In the genomic region with DNA sequence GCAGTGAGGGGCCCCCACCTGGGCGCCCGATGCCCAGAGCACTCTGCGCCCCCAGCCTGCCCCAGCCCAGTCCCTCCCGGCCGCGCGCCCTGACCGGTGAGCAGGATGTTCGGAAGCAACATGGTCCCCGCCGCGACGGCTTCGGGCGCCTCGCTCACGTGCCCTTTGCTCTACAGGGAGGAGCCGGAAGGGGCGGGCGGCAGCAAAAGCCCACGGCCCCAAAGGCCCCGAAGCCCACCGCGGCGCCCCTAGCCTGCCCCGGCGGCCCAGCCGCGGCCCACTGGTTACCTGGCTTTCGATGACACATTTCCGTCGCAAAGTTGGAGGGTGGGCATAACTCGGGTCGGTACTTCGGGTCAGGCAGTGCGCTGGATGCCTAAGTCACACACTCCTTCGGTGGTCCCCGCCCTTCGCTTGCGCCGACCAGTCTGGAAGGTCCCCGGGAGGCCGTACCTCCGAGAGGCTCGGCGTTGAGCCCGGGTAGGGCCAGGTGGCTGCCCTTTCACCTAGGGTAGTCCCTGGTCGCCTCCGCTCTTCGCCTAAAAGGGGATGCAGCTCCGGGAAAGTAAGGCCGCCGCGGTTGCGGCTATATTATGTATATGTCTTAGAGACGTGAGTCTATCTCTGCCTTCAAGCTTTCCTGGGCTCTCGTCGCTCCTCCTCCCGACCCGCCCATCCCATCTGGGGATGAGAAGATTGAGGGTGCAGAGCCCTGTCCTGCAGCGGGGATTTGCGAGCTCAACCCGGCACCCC, we compare ENCODE assay signal across 8 cellular contexts.
DNase-seq lines count a peak whose midpoint lies in the region; ATAC-seq and TF ChIP-seq lines count a peak whose summit lies in the region.

A gene (minus strand): TSS at position 152 of the 753 bp plus-strand sequence. CDS start 30 bp downstream, at position 122.
A gene with protein sequence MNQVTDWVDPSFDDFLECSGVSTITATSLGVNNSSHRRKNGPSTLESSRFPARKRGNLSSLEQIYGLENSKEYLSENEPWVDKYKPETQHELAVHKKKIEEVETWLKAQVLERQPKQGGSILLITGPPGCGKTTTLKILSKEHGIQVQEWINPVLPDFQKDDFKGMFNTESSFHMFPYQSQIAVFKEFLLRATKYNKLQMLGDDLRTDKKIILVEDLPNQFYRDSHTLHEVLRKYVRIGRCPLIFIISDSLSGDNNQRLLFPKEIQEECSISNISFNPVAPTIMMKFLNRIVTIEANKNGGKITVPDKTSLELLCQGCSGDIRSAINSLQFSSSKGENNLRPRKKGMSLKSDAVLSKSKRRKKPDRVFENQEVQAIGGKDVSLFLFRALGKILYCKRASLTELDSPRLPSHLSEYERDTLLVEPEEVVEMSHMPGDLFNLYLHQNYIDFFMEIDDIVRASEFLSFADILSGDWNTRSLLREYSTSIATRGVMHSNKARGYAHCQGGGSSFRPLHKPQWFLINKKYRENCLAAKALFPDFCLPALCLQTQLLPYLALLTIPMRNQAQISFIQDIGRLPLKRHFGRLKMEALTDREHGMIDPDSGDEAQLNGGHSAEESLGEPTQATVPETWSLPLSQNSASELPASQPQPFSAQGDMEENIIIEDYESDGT (plus strand): TSS at position 450 of the 753 bp plus-strand sequence. CDS start 2,391 bp downstream, outside the sequence.
A gene with protein sequence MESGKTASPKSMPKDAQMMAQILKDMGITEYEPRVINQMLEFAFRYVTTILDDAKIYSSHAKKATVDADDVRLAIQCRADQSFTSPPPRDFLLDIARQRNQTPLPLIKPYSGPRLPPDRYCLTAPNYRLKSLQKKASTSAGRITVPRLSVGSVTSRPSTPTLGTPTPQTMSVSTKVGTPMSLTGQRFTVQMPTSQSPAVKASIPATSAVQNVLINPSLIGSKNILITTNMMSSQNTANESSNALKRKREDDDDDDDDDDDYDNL (minus strand): TSS at position 152 of the 753 bp plus-strand sequence. CDS start 3,783 bp downstream, outside the sequence.

- DNase-seq in AG08395 (ENCODE audit: low spot score) (peak; percentile 92), NCI-H345 (lab: John Stamatoyannopoulos, UW) (peak; percentile 86), iris pigment epithelial cell (ENCODE audit: low read depth) (peak; percentile 92)
- peak; percentile 83 to 90 (median 88) for DNase-seq in activated CD4-positive, CD25-positive, alpha-beta regulatory T cell (lab: John Stamatoyannopoulos, UW)
- DNase-seq in central memory CD4-positive, alpha-beta T cell, result peak; percentile 94
- DNase-seq in stimulated activated CD4-positive, alpha-beta T cell treated with anti-CD3 and anti-CD28 coated beads, Interleukin-12 subunit alpha, Interleukin-12 subunit beta, amount 100 ng/mL, for 24 hours (ENCODE audit: low read depth in 2 of 2), result peak; percentile 82 to 89

- peak; percentile 92 for ATAC-seq in HG03196 (IDR thresholded peaks at IDR 0.05; ENCODE audit: unreplicated experiment)

- in situ Hi-C loops in GM18951 (cut with MboI; ENCODE audit: low sequenced_read_pairs, unreplicated experiment), result no loop called here

- peak; percentile 84 for TF ChIP-seq POLR2A in GM18951 (IDR thresholded peaks at IDR 0.05; ENCODE audit: extremely low read depth, insufficient read depth, insufficient read length)

Comparison
In these comparisons a context has a peak if more than half of its experiments do, and no peak if none do; other contexts are left out.
1. Peak in every context shown above with its lines: DNase-seq and ATAC-seq.